ENCODE assay signal across 15 cellular contexts in genomic region chr1:183163311-183163710, GRCh38. TPM values are rescaled to one million over a fixed set of nuclear protein-coding genes. Genes with fewer than 3 reads are reported as not detected.
A peak's percentile ranks its signal among the peaks of the same experiment; 100 is the strongest.
DNase-seq lines count a peak whose midpoint lies in the region; ATAC-seq and TF ChIP-seq lines count a peak whose summit lies in the region.
"Had no signal": no experiment of that assay in that cellular context is flagged by ENCODE, and none has a peak within 500 bp of the region (broad histone marks: within the 10 kb centered on the region; RNA-seq: fewer than 3 reads in every experiment).

No MANE protein-coding gene starts in this region.

- no peak overlapping the region for H3K4me3 ChIP-seq in osteoblast (ENCODE audit: insufficient read depth, low read length)
- H3K4me3 ChIP-seq: SJCRH30, skin epidermis had no signal

- peak overlapping the region; percentile 85 for H3K27ac ChIP-seq in osteoblast (ENCODE audit: low read depth, low read length)
- H3K27ac ChIP-seq: SJCRH30 had no signal

- H3K4me1 ChIP-seq in osteoblast (ENCODE audit: insufficient read depth, low read length): peaks cover 36% of the 10 kb centered on the region

- no peaks in the 10 kb centered on the region for H3K36me3 ChIP-seq in osteoblast (ENCODE audit: insufficient read depth, low read length)
- H3K36me3 ChIP-seq: SJCRH30 had no signal

- DNase-seq in ELR (ENCODE audit: low read depth) (peak; percentile 98), NCI-H774 (lab: John Stamatoyannopoulos, UW) (peak; percentile 52), dedifferentiated amniotic fluid mesenchymal stem cell (ENCODE audit: extremely low spot score) (peak; percentile 50), osteoblast (ENCODE audit: insufficient read length, low spot score, missing footprints) (no peak), HuH-7 (ENCODE audit: low spot score) (no peak), GM10266 (ENCODE audit: extremely low spot score) (no peak), pons (ENCODE audit: low spot score) (no peak)
- DNase-seq: activated CD4-positive, alpha-beta T cell treated with anti-CD3 and anti-CD28 coated beads for 36 hours; activated gamma-delta T cell; DND-41; naive thymus-derived CD4-positive, alpha-beta T cell; NCI-H2227 treated with DMSO at 0.1 percent for 48 hours; SJCRH30 had no signal

- H3K9me3 ChIP-seq in osteoblast (ENCODE audit: low read depth, low read length): no peaks in the 10 kb centered on the region
- H3K9me3 ChIP-seq: SJCRH30 had no signal

- H2AFZ ChIP-seq in osteoblast (ENCODE audit: low read length): no peak overlapping the region

- peak overlapping the region; percentile 43 for H3K4me2 ChIP-seq in osteoblast (ENCODE audit: insufficient read depth, low read length)

- no peaks in the 10 kb centered on the region for H3K27me3 ChIP-seq in osteoblast (ENCODE audit: insufficient read depth, low read length)
- H3K27me3 ChIP-seq: SJCRH30 had no signal

- H3K79me2 ChIP-seq in osteoblast (ENCODE audit: insufficient read depth, low read length): no peaks in the 10 kb centered on the region

- ATAC-seq in HG02588 (IDR thresholded peaks at IDR 0.05; ENCODE audit: unreplicated experiment): no peak
- ATAC-seq: activated CD4-positive, alpha-beta T cell treated with anti-CD3 and anti-CD28 coated beads for 36 hours; naive thymus-derived CD4-positive, alpha-beta T cell had no signal

- no peak for TF ChIP-seq CTCF in osteoblast (IDR thresholded peaks at IDR 0.05; ENCODE audit: extremely low read depth, low read depth, low read length)
- TF ChIP-seq CTCF in GM10266 (IDR thresholded peaks at IDR 0.05; ENCODE audit: control insufficient read depth, insufficient read depth, low read depth, missing control alignments): no peak

- no peaks in the 10 kb centered on the region for H4K20me1 ChIP-seq in osteoblast (ENCODE audit: insufficient read depth, low read length)

RNA-seq across cellular contexts. Expression of gene LAMC2, which starts 22.8 kb away (rescaled TPM):
- 3.3 and 3.5 TPM in 2 replicates for total RNA-seq in osteoblast

Comparison
In these comparisons a context has a peak if more than half of its experiments do, and no peak if none do; other contexts are left out.
1. DNase-seq: peak in ELR (single experiment), NCI-H774 (single experiment) and dedifferentiated amniotic fluid mesenchymal stem cell (single experiment); none in osteoblast (single experiment), HuH-7 (single experiment), GM10266 (single experiment) and pons (single experiment).